16 cellular contexts compared by ENCODE assay signal in genomic region chr2:23594079-23594494, GRCh38.
DNase-seq lines count a peak whose midpoint lies in the region; ATAC-seq and TF ChIP-seq lines count a peak whose summit lies in the region.
"Had no signal": no experiment of that assay in that cellular context is flagged by ENCODE, and none has a peak within 500 bp of the region (broad histone marks: within the 10 kb centered on the region; RNA-seq: fewer than 3 reads in every experiment).

No MANE protein-coding gene starts in this region.

- no peaks in the 10 kb centered on the region for H3K27me3 Mint-ChIP-seq in type B pancreatic cell

- ATAC-seq in Right ventricle myocardium superior (ENCODE audit: poor library complexity), result no peak
- ATAC-seq: stimulated activated naive CD8-positive, alpha-beta T cell treated with anti-CD3 and anti-CD28 coated beads, Interleukin-15, Interleukin-2, amounts not matched to agents 100 U/mL and 50 U/mL, for 24 hours had no signal

- peak; percentile 34 for DNase-seq in Right ventricle myocardium superior
- DNase-seq in right atrium auricular region (ENCODE audit: low spot score), result no peak
- DNase-seq in NCI-H774 (lab: John Stamatoyannopoulos, UW), result peak; percentile 21
- no peak for DNase-seq in type B pancreatic cell (ENCODE audit: extremely low spot score, unreplicated experiment)
- DNase-seq in GM19238 (ENCODE audit: insufficient read length, low spot score), result no peak
- no peak for DNase-seq in activated T-cell treated with anti-CD3 and anti-CD28 coated beads, Interleukin-2, amount 50 U/mL, for 48 hours
- no peak for DNase-seq in NCI-H187 (lab: John Stamatoyannopoulos, UW)
- DNase-seq: activated CD4-positive, CD25-positive, alpha-beta regulatory T cell treated with anti-CD3 and anti-CD28 coated beads, Interleukin-2, amount 50 U/mL, for 72 hours; islet precursor cell; NCI-H187 treated with DMSO at 0.1 percent for 48 hours; occipital lobe; stimulated activated CD4-positive, alpha-beta T cell treated with anti-CD3 and anti-CD28 coated beads, Interleukin-1b, Interleukin-23, amount 100 ng/mL, for 48 hours; stimulated activated naive CD8-positive, alpha-beta T cell treated with anti-CD3 and anti-CD28 coated beads, Interleukin-15, Interleukin-2, amounts not matched to agents 100 U/mL and 50 U/mL, for 24 hours had no signal

- no peaks in the 10 kb centered on the region for H3K9me3 ChIP-seq in right atrium auricular region

- H3K4me1 Mint-ChIP-seq in type B pancreatic cell (ENCODE audit: unreplicated experiment), result peaks cover 59% of the 10 kb centered on the region

- peak overlapping the region; percentile 66 for H3K27ac Mint-ChIP-seq in type B pancreatic cell
- H3K27ac Mint-ChIP-seq: activated T-helper 1 cell treated with anti-CD3 and anti-CD28 coated beads, Interleukin-12 subunit alpha, Interleukin-12 subunit beta, Interleukin-2, Interleukin-4 antibody, amounts not matched to agents 30 ng/mL and 10 ng/mL and 1 ng/mL, durations not matched to agents 14 hours and 24 hours and 36 hours had no signal

- H3K4me3 ChIP-seq in right atrium auricular region, result no peak overlapping the region
- H3K4me3 ChIP-seq: cardiac muscle cell had no signal

- TF ChIP-seq CTCF in right atrium auricular region (IDR thresholded peaks at IDR 0.05) (no peak), type B pancreatic cell (conservative IDR thresholded peaks at IDR 0.05) (no peak)

- H3K9me3 Mint-ChIP-seq in type B pancreatic cell, result no peaks in the 10 kb centered on the region
- H3K9me3 Mint-ChIP-seq: activated T-helper 1 cell treated with anti-CD3 and anti-CD28 coated beads, Interleukin-12 subunit alpha, Interleukin-12 subunit beta, Interleukin-2, Interleukin-4 antibody, amounts not matched to agents 30 ng/mL and 10 ng/mL and 1 ng/mL, durations not matched to agents 14 hours and 24 hours and 36 hours had no signal

- H3K36me3 Mint-ChIP-seq in type B pancreatic cell, result peaks cover 5% of the 10 kb centered on the region

- no peaks in the 10 kb centered on the region for H3K36me3 ChIP-seq in right atrium auricular region
- H3K36me3 ChIP-seq: cardiac muscle cell had no signal

- peak overlapping the region in 1 of 2 donors; percentile 33 for H3K27ac ChIP-seq in right atrium auricular region
- H3K27ac ChIP-seq in layer of hippocampus (ENCODE audit: low read depth, low read length), result peak overlapping the region; percentile 1
- H3K27ac ChIP-seq: cardiac muscle cell had no signal

- no peaks in the 10 kb centered on the region for H3K27me3 ChIP-seq in right atrium auricular region
- no peaks in the 10 kb centered on the region for H3K27me3 ChIP-seq in layer of hippocampus (ENCODE audit: control insufficient read depth, insufficient read depth, low read length)
- H3K27me3 ChIP-seq: cardiac muscle cell had no signal

- H3K4me1 ChIP-seq in right atrium auricular region, result peaks cover 0 to 51% of the 10 kb centered on the region in 2 donors

- H3K4me3 Mint-ChIP-seq in type B pancreatic cell, result no peak overlapping the region
- H3K4me3 Mint-ChIP-seq: activated T-helper 1 cell treated with anti-CD3 and anti-CD28 coated beads, Interleukin-12 subunit alpha, Interleukin-12 subunit beta, Interleukin-2, Interleukin-4 antibody, amounts not matched to agents 30 ng/mL and 10 ng/mL and 1 ng/mL, durations not matched to agents 14 hours and 24 hours and 36 hours had no signal

- intact Hi-C loops in Right ventricle myocardium superior (cut with DNase I), result no loop called here

Comparison
In these comparisons a context has a peak if more than half of its experiments do, and no peak if none do; other contexts are left out.
1. DNase-seq: peak in Right ventricle myocardium superior (single experiment) and NCI-H774 (single experiment); none in right atrium auricular region (single experiment), type B pancreatic cell (single experiment), GM19238 (single experiment), activated T-cell treated with anti-CD3 and anti-CD28 coated beads, Interleukin-2, amount 50 U/mL, for 48 hours (0 of 2) and NCI-H187 (0 of 2).